12 cellular contexts compared by ENCODE assay signal in the genomic region with DNA sequence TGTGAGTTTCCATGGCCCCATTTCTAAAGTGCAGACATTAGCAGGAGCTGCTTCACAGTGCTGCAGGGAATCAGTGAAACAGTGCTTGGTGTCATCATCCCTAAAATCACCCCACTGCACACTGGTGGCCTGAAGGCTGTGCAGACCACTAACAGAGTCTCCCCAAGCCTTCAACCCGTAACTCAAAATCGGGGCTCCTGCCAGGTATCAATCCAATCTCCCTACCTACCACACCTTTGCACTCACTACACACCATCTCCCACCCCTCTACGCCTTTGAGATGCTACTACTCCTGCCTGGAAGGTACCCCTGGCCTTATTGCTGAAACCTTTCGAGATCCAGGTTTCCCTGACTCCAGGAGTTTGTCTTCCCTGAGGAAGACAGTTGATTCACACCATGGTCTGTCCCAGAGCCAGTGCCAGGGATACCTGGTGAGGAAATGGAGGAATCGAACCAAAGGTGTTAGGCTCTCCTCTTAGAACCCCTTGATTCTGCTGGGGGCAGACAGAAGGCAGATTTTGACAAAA. TPM values are rescaled to one million over a fixed set of nuclear protein-coding genes. Genes with fewer than 3 reads are reported as not detected.
DNase-seq lines count a peak whose midpoint lies in the region; ATAC-seq, FAIRE-seq and TF ChIP-seq lines count a peak whose summit lies in the region.
"Had no signal": no experiment of that assay in that cellular context is flagged by ENCODE, and none has a peak within 500 bp of the region (broad histone marks: within the 10 kb centered on the region; RNA-seq: fewer than 3 reads in every experiment).

No MANE protein-coding gene starts in this region.

- no peak for ATAC-seq in activated CD8-positive, alpha-beta T cell treated with anti-CD3 and anti-CD28 coated beads for 36 hours
- ATAC-seq in GM18517 (IDR thresholded peaks at IDR 0.05; ENCODE audit: unreplicated experiment) (no peak), right cardiac atrium (no peak)

- H3K27ac Mint-ChIP-seq in activated CD4-positive, alpha-beta T cell treated with anti-CD3 and anti-CD28 coated beads, Interleukin-2, amount 10 ng/mL, durations not matched to agents 7 days and 5 days = peak overlapping the region; percentile 99
- peak overlapping the region; percentile 91 for H3K27ac Mint-ChIP-seq in activated CD8-positive, alpha-beta T cell treated with anti-CD3 and anti-CD28 coated beads for 36 hours

- H3K9me3 Mint-ChIP-seq in activated CD4-positive, alpha-beta T cell treated with anti-CD3 and anti-CD28 coated beads, Interleukin-2, amount 10 ng/mL, durations not matched to agents 7 days and 5 days = no peaks in the 10 kb centered on the region
- no peaks in the 10 kb centered on the region for H3K9me3 Mint-ChIP-seq in activated CD8-positive, alpha-beta T cell treated with anti-CD3 and anti-CD28 coated beads for 36 hours

- WGBS in thymus = 98% methylated on average over 5 of the region's 5 CpGs
- WGBS in right cardiac atrium = 93% methylated on average over 5 of the region's 5 CpGs

- H3K4me3 Mint-ChIP-seq in activated CD4-positive, alpha-beta T cell treated with anti-CD3 and anti-CD28 coated beads, Interleukin-2, amount 10 ng/mL, durations not matched to agents 7 days and 5 days = peak overlapping the region; percentile 73
- peak overlapping the region; percentile 60 for H3K4me3 Mint-ChIP-seq in activated CD8-positive, alpha-beta T cell treated with anti-CD3 and anti-CD28 coated beads for 36 hours

- peak overlapping the region; percentile 35 to 89 for H3K27ac ChIP-seq in kidney (ENCODE audit: low read depth in 2 of 2, low read length in 2 of 2)
- H3K27ac ChIP-seq in thymus (ENCODE audit: low read depth) = peak overlapping the region; percentile 99
- H3K27ac ChIP-seq in osteoblast (ENCODE audit: low read depth, low read length) = no peak overlapping the region
- H3K27ac ChIP-seq in right cardiac atrium (ENCODE audit: low read length) = no peak overlapping the region

- CTCF ChIA-PET in activated CD4-positive, alpha-beta T cell treated with anti-CD3 and anti-CD28 coated beads, Interleukin-2, amount 10 ng/mL, durations not matched to agents 7 days and 5 days (lab: Charles Lee) = interaction anchor here (0.6 to 2.2 kb wide), 3 partner anchors 10 to 140 kb away, joined by 3 to 11 read pairs (median 6); no protein-coding TSS in a partner anchor
- CTCF ChIA-PET in activated CD8-positive, alpha-beta T cell treated with anti-CD3 and anti-CD28 coated beads for 36 hours (lab: Charles Lee) = interaction anchor here (1.4 to 1.6 kb wide), 2 partner anchors 9 to 20 kb away, joined by 4 to 5 read pairs; no protein-coding TSS in a partner anchor

- TF ChIP-seq CTCF in activated CD8-positive, alpha-beta T cell treated with anti-CD3 and anti-CD28 coated beads for 36 hours (IDR thresholded peaks at IDR 0.05) = no peak
- no peak for TF ChIP-seq CTCF in kidney (IDR thresholded peaks at IDR 0.05; ENCODE audit: borderline replicate concordance, extremely low read depth, insufficient read depth)
- TF ChIP-seq CTCF in osteoblast (IDR thresholded peaks at IDR 0.05; ENCODE audit: extremely low read depth, low read depth, low read length) = no peak

- peaks cover 7 to 8% of the 10 kb centered on the region in 2 donors for H3K36me3 ChIP-seq in kidney (ENCODE audit: control insufficient read depth in 1 of 2, insufficient read depth in 2 of 2, low read length in 2 of 2)
- peaks cover 56% of the 10 kb centered on the region for H3K36me3 ChIP-seq in thymus (ENCODE audit: control insufficient read depth, insufficient read depth)
- H3K36me3 ChIP-seq in osteoblast (ENCODE audit: insufficient read depth, low read length) = peaks cover 34% of the 10 kb centered on the region

- H3K4me3 ChIP-seq in kidney (ENCODE audit: low read length in 2 of 2) = no peak overlapping the region
- no peak overlapping the region for H3K4me3 ChIP-seq in thymus (ENCODE audit: low read length)
- no peak overlapping the region for H3K4me3 ChIP-seq in osteoblast (ENCODE audit: insufficient read depth, low read length)
- H3K4me3 ChIP-seq in right cardiac atrium (ENCODE audit: low read length) = no peak overlapping the region

- H3K9me3 ChIP-seq in kidney (ENCODE audit: control insufficient read depth in 1 of 2, low read length in 2 of 2) (no peaks in the 10 kb centered on the region), thymus (ENCODE audit: control insufficient read depth) (no peaks in the 10 kb centered on the region), osteoblast (ENCODE audit: low read depth, low read length) (no peaks in the 10 kb centered on the region), right cardiac atrium (ENCODE audit: control insufficient read depth, low read length) (no peaks in the 10 kb centered on the region)
- H3K9me3 ChIP-seq: tibial nerve had no signal

- H3K4me1 ChIP-seq in kidney (ENCODE audit: control insufficient read depth in 1 of 2, insufficient read depth in 1 of 2, low read depth in 1 of 2, low read length in 2 of 2) (peaks cover 19 to 20% of the 10 kb centered on the region in 2 donors), thymus (ENCODE audit: control insufficient read depth, insufficient read depth, low read length) (peaks cover 25% of the 10 kb centered on the region), osteoblast (ENCODE audit: insufficient read depth, low read length) (peaks cover 26% of the 10 kb centered on the region), right cardiac atrium (ENCODE audit: control insufficient read depth, insufficient read depth, low read length) (peaks cover 3% of the 10 kb centered on the region)

- peak overlapping the region in 1 of 2 donors; percentile 53 for H3K9ac ChIP-seq in kidney (ENCODE audit: low read length in 2 of 2)

- intact Hi-C loops in activated CD8-positive, alpha-beta T cell treated with anti-CD3 and anti-CD28 coated beads for 36 hours (cut with micrococcal nuclease) = no loop called here
- intact Hi-C loops in kidney (cut with DNase I) = no loop called here
- intact Hi-C loops in right cardiac atrium (cut with DNase I) = no loop called here

- H3K36me3 Mint-ChIP-seq in activated CD4-positive, alpha-beta T cell treated with anti-CD3 and anti-CD28 coated beads, Interleukin-2, amount 10 ng/mL, durations not matched to agents 7 days and 5 days (ENCODE audit: low read depth) = peaks cover 79% of the 10 kb centered on the region
- H3K36me3 Mint-ChIP-seq in activated CD8-positive, alpha-beta T cell treated with anti-CD3 and anti-CD28 coated beads for 36 hours (ENCODE audit: low read depth) = peaks cover 83% of the 10 kb centered on the region

- H3K79me2 ChIP-seq in osteoblast (ENCODE audit: insufficient read depth, low read length) = peaks cover 50% of the 10 kb centered on the region

- no peak for FAIRE-seq in kidney (lab: Jason Lieb, UNC)

- peaks cover 97% of the 10 kb centered on the region for H3K4me1 Mint-ChIP-seq in activated CD4-positive, alpha-beta T cell treated with anti-CD3 and anti-CD28 coated beads, Interleukin-2, amount 10 ng/mL, durations not matched to agents 7 days and 5 days
- H3K4me1 Mint-ChIP-seq in activated CD8-positive, alpha-beta T cell treated with anti-CD3 and anti-CD28 coated beads for 36 hours (ENCODE audit: low read depth) = peaks cover 87% of the 10 kb centered on the region

- H2AFZ ChIP-seq in osteoblast (ENCODE audit: low read length) = no peak overlapping the region

- H3K27me3 Mint-ChIP-seq in activated CD4-positive, alpha-beta T cell treated with anti-CD3 and anti-CD28 coated beads, Interleukin-2, amount 10 ng/mL, durations not matched to agents 7 days and 5 days = no peaks in the 10 kb centered on the region
- no peaks in the 10 kb centered on the region for H3K27me3 Mint-ChIP-seq in activated CD8-positive, alpha-beta T cell treated with anti-CD3 and anti-CD28 coated beads for 36 hours

- H3K4me2 ChIP-seq in osteoblast (ENCODE audit: insufficient read depth, low read length) = no peak overlapping the region

- no peaks in the 10 kb centered on the region for H3K27me3 ChIP-seq in thymus (ENCODE audit: control insufficient read depth, insufficient read depth)
- no peaks in the 10 kb centered on the region for H3K27me3 ChIP-seq in osteoblast (ENCODE audit: insufficient read depth, low read length)
- H3K27me3 ChIP-seq in right cardiac atrium (ENCODE audit: control insufficient read depth, insufficient read depth) = no peaks in the 10 kb centered on the region
- H3K27me3 ChIP-seq: tibial nerve had no signal

- no peak for DNase-seq in activated CD4-positive, alpha-beta T cell treated with anti-CD3 and anti-CD28 coated beads, Interleukin-2, amount 10 ng/mL, durations not matched to agents 7 days and 5 days
- DNase-seq in activated CD4-positive, alpha-beta T cell treated with anti-CD3 and anti-CD28 coated beads, Interleukin-2, amount 50 U/mL, for 4 hours = no peak
- DNase-seq in activated CD8-positive, alpha-beta T cell treated with anti-CD3 and anti-CD28 coated beads for 36 hours = no peak
- no peak for DNase-seq in kidney
- DNase-seq in osteoblast (ENCODE audit: insufficient read length, low spot score, missing footprints) = no peak
- DNase-seq in right cardiac atrium = no peak
- DNase-seq: central memory CD4-positive, alpha-beta T cell; MM.1S; stimulated activated CD4-positive, alpha-beta T cell treated with anti-CD3 and anti-CD28 coated beads, Interleukin-1b, Interleukin-23, amount 100 ng/mL, for 48 hours had no signal

- POLR2A ChIA-PET in activated CD4-positive, alpha-beta T cell treated with anti-CD3 and anti-CD28 coated beads, Interleukin-2, amount 10 ng/mL, durations not matched to agents 7 days and 5 days (lab: Charles Lee) = no interaction called here
- POLR2A ChIA-PET in activated CD8-positive, alpha-beta T cell treated with anti-CD3 and anti-CD28 coated beads for 36 hours (lab: Charles Lee) = interaction anchor here (1.6 kb wide), 1 partner anchor 11 kb away, joined by 6 read pairs; no protein-coding TSS in a partner anchor

- H4K20me1 ChIP-seq in osteoblast (ENCODE audit: insufficient read depth, low read length) = no peaks in the 10 kb centered on the region

RNA-seq across cellular contexts. Expression of a gene that starts 25.5 kb away (rescaled TPM):
- total RNA-seq in activated CD4-positive, alpha-beta T cell treated with anti-CD3 and anti-CD28 coated beads, Interleukin-2, amount 10 ng/mL, durations not matched to agents 7 days and 5 days = 100 to 1,000 TPM in 1 of 2 experiments, 10 to 100 TPM in 1; 98.0 to 109 TPM
- 100 to 1,000 TPM; 158 to 162 TPM for total RNA-seq in activated CD8-positive, alpha-beta T cell treated with anti-CD3 and anti-CD28 coated beads for 36 hours
- total RNA-seq in kidney (55.9 TPM), osteoblast (28.3 and 43.4 TPM in 2 replicates), right cardiac atrium (10 to 100 TPM in 3 of 4 donors, 1 to 10 TPM in 1; 8.1 to 25.7 (median 15.2) TPM)
- polyA plus RNA-seq in kidney (ENCODE audit: insufficient read depth, low read depth, low replicate concordance) (28.6 TPM), thymus (15.9 TPM), right cardiac atrium (9.1 TPM)

Comparison
In these comparisons a context has a peak if more than half of its experiments do, and no peak if none do; other contexts are left out.
1. H3K27ac ChIP-seq: peak in kidney (2 of 2) and thymus (single experiment); none in osteoblast (single experiment) and right cardiac atrium (single experiment).